ENCODE assay signal across 33 cellular contexts in the genomic region with DNA sequence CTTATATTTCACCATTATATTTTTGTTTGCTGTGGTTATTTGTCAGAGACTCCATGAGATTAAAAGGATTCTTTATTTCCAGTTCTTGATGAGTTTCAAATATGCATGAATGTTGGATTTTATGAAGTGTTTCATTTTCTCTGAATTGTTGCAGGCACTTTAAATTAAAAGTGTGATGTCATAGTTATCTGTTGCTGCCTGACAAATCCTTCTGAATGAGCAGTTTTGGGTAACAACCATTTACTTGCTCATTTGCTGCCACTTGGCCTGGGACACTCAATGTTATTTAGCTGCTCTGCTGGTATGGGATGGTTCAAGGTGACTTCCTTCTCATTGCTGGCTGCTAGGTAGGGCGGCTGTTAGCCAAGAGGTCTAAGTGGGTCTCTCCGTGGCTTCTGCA.
"Had no signal": no experiment of that assay in that cellular context is flagged by ENCODE, and none has a peak within 500 bp of the region (broad histone marks: within the 10 kb centered on the region; RNA-seq: fewer than 3 reads in every experiment).

No MANE protein-coding gene starts in this region.

- H3K27me3 Mint-ChIP-seq: activated B cell treated with CpG ODN at 0.5 μM for 24 hours; activated naive CD8-positive, alpha-beta T cell treated with anti-CD3 and anti-CD28 coated beads for 36 hours had no signal

- H3K36me3 ChIP-seq: adrenal gland, brain microvascular endothelial cell, breast epithelium had no signal

- H3K27ac ChIP-seq: adrenal gland, body of pancreas, brain microvascular endothelial cell, breast epithelium, VCaP had no signal

- H3K36me3 Mint-ChIP-seq: activated CD4-positive, alpha-beta memory T cell treated with anti-CD3 and anti-CD28 coated beads for 36 hours; activated naive CD4-positive, alpha-beta T cell treated with anti-CD3 and anti-CD28 coated beads, Interleukin-2, amount 50 U/mL, for 72 hours had no signal

- H3K27ac Mint-ChIP-seq: activated B cell treated with CpG ODN at 0.5 μM for 24 hours; activated CD4-positive, alpha-beta memory T cell treated with anti-CD3 and anti-CD28 coated beads for 36 hours; activated CD4-positive, alpha-beta T cell treated with anti-CD3 and anti-CD28 coated beads, Interleukin-2, amount 10 ng/mL, durations not matched to agents 24 days and 14 days; activated CD8-positive, alpha-beta T cell treated with anti-CD3 and anti-CD28 coated beads for 36 hours; activated naive CD4-positive, alpha-beta T cell treated with anti-CD3 and anti-CD28 coated beads for 36 hours; activated naive CD4-positive, alpha-beta T cell treated with anti-CD3 and anti-CD28 coated beads, Interleukin-2, amount 50 U/mL, for 72 hours; activated naive CD8-positive, alpha-beta T cell treated with anti-CD3 and anti-CD28 coated beads for 36 hours; activated T-cell treated with anti-CD3 and anti-CD28 coated beads, Interleukin-2, amount 50 U/mL, for 72 hours; activated T-helper 1 cell treated with anti-CD3 and anti-CD28 coated beads, Interleukin-12 subunit alpha, Interleukin-12 subunit beta, Interleukin-2, Interleukin-4 antibody, amounts not matched to agents 30 ng/mL and 10 ng/mL and 1 ng/mL, durations not matched to agents 14 hours and 24 hours and 36 hours; activated T-helper 17 cell treated with anti-CD3 and anti-CD28 coated beads, Interleukin-2, amount 50 U/mL, for 72 hours; T-helper 2 cell treated with Interferon-gamma antibody and Interleukin-4, amounts not matched to agents 5 μg/mL and 100 μg/mL, for 36 hours had no signal

- H3K4me1 ChIP-seq: adrenal gland, body of pancreas, breast epithelium had no signal

- H3K9me3 ChIP-seq: adrenal gland, body of pancreas, breast epithelium had no signal

- H3K4me3 ChIP-seq: adrenal gland, body of pancreas, breast epithelium had no signal

- DNase-seq: activated B cell treated with CpG ODN at 0.5 μM for 24 hours; activated CD4-positive, alpha-beta memory T cell treated with anti-CD3 and anti-CD28 coated beads for 36 hours; activated CD4-positive, alpha-beta T cell treated with anti-CD3 and anti-CD28 coated beads for 4 hours; activated CD4-positive, alpha-beta T cell treated with anti-CD3 and anti-CD28 coated beads, Interleukin-2, amount 10 ng/mL, durations not matched to agents 24 days and 14 days; activated CD4-positive, alpha-beta T cell treated with anti-CD3 and anti-CD28 coated beads, Interleukin-2, amount 50 U/mL, for 1 hour; activated CD4-positive, alpha-beta T cell treated with anti-CD3 and anti-CD28 coated beads, Interleukin-2, amount 50 U/mL, for 4 hours; activated CD4-positive, CD25-positive, alpha-beta regulatory T cell treated with anti-CD3 and anti-CD28 coated beads, Interleukin-2, amount 50 U/mL, for 72 hours; activated CD8-positive, alpha-beta memory T cell treated with anti-CD3 and anti-CD28 coated beads, Interleukin-2, amount 50 U/mL, for 4 hours; activated CD8-positive, alpha-beta T cell treated with anti-CD3 and anti-CD28 coated beads for 36 hours; activated effector memory CD4-positive, alpha-beta T cell treated with anti-CD3 and anti-CD28 coated beads, Interleukin-2, amount 50 U/mL, for 16 hours; activated gamma-delta T cell treated with Interleukin-2 at 50 U/mL for 16 hours; activated naive CD4-positive, alpha-beta T cell; activated naive CD4-positive, alpha-beta T cell treated with anti-CD3 and anti-CD28 coated beads for 36 hours; activated naive CD4-positive, alpha-beta T cell treated with anti-CD3 and anti-CD28 coated beads, Interleukin-2, amount 50 U/mL, for 16 hours; activated naive CD8-positive, alpha-beta T cell treated with anti-CD3 and anti-CD28 coated beads for 36 hours; activated T-cell treated with anti-CD3 and anti-CD28 coated beads for 4 hours; activated T-cell treated with anti-CD3 and anti-CD28 coated beads, Interleukin-2, amount 50 U/mL, for 1 hour; activated T-cell treated with anti-CD3 and anti-CD28 coated beads, Interleukin-2, amount 50 U/mL, for 4 hours; activated T-cell treated with anti-CD3 and anti-CD28 coated beads, Interleukin-2, amount 50 U/mL, for 72 hours; adrenal gland; amniotic stem cell; aorta; body of pancreas; brain microvascular endothelial cell; central memory CD4-positive, alpha-beta T cell; T-helper 2 cell; T-helper 9 cell had no signal

- H3K4me3 Mint-ChIP-seq: activated B cell treated with CpG ODN at 0.5 μM for 24 hours; activated CD4-positive, alpha-beta memory T cell treated with anti-CD3 and anti-CD28 coated beads for 36 hours; activated CD4-positive, alpha-beta T cell treated with anti-CD3 and anti-CD28 coated beads, Interleukin-2, amount 10 ng/mL, durations not matched to agents 24 days and 14 days; activated CD8-positive, alpha-beta T cell treated with anti-CD3 and anti-CD28 coated beads for 36 hours; activated naive CD4-positive, alpha-beta T cell treated with anti-CD3 and anti-CD28 coated beads for 36 hours; activated naive CD8-positive, alpha-beta T cell treated with anti-CD3 and anti-CD28 coated beads for 36 hours; activated T-cell treated with anti-CD3 and anti-CD28 coated beads, Interleukin-2, amount 50 U/mL, for 4 hours; activated T-cell treated with anti-CD3 and anti-CD28 coated beads, Interleukin-2, amount 50 U/mL, for 72 hours; activated T-helper 1 cell treated with anti-CD3 and anti-CD28 coated beads, Interleukin-12 subunit alpha, Interleukin-12 subunit beta, Interleukin-2, Interleukin-4 antibody, amounts not matched to agents 30 ng/mL and 10 ng/mL and 1 ng/mL, durations not matched to agents 14 hours and 24 hours and 36 hours; activated T-helper 17 cell treated with anti-CD3 and anti-CD28 coated beads, Interleukin-2, amount 50 U/mL, for 72 hours; T-helper 2 cell treated with Interferon-gamma antibody and Interleukin-4, amounts not matched to agents 5 μg/mL and 100 μg/mL, for 36 hours had no signal

- H3K9me3 Mint-ChIP-seq: activated B cell treated with CpG ODN at 0.5 μM for 24 hours; activated CD4-positive, alpha-beta memory T cell treated with anti-CD3 and anti-CD28 coated beads for 36 hours; activated CD8-positive, alpha-beta T cell treated with anti-CD3 and anti-CD28 coated beads for 36 hours; activated naive CD4-positive, alpha-beta T cell treated with anti-CD3 and anti-CD28 coated beads for 36 hours; activated naive CD8-positive, alpha-beta T cell treated with anti-CD3 and anti-CD28 coated beads for 36 hours; activated T-cell treated with anti-CD3 and anti-CD28 coated beads, Interleukin-2, amount 50 U/mL, for 4 hours; activated T-helper 1 cell treated with anti-CD3 and anti-CD28 coated beads, Interleukin-12 subunit alpha, Interleukin-12 subunit beta, Interleukin-2, Interleukin-4 antibody, amounts not matched to agents 30 ng/mL and 10 ng/mL and 1 ng/mL, durations not matched to agents 14 hours and 24 hours and 36 hours; T-helper 2 cell treated with Interferon-gamma antibody and Interleukin-4, amounts not matched to agents 5 μg/mL and 100 μg/mL, for 36 hours had no signal

- H3K4me1 Mint-ChIP-seq: activated CD4-positive, alpha-beta T cell treated with anti-CD3 and anti-CD28 coated beads, Interleukin-2, amount 10 ng/mL, durations not matched to agents 24 days and 14 days had no signal

- H3K27me3 ChIP-seq: adrenal gland, body of pancreas, brain microvascular endothelial cell, breast epithelium had no signal

- ATAC-seq: activated CD8-positive, alpha-beta T cell treated with anti-CD3 and anti-CD28 coated beads for 36 hours; activated naive CD4-positive, alpha-beta T cell treated with anti-CD3 and anti-CD28 coated beads, Interleukin-2, amount 50 U/mL, for 72 hours; activated T-cell treated with anti-CD3 and anti-CD28 coated beads, Interleukin-2, amount 50 U/mL, for 4 hours; activated T-cell treated with anti-CD3 and anti-CD28 coated beads, Interleukin-2, amount 50 U/mL, for 72 hours; activated T-helper 17 cell treated with anti-CD3 and anti-CD28 coated beads, Interleukin-2, amount 50 U/mL, for 72 hours; body of pancreas had no signal
